In the genomic region with DNA sequence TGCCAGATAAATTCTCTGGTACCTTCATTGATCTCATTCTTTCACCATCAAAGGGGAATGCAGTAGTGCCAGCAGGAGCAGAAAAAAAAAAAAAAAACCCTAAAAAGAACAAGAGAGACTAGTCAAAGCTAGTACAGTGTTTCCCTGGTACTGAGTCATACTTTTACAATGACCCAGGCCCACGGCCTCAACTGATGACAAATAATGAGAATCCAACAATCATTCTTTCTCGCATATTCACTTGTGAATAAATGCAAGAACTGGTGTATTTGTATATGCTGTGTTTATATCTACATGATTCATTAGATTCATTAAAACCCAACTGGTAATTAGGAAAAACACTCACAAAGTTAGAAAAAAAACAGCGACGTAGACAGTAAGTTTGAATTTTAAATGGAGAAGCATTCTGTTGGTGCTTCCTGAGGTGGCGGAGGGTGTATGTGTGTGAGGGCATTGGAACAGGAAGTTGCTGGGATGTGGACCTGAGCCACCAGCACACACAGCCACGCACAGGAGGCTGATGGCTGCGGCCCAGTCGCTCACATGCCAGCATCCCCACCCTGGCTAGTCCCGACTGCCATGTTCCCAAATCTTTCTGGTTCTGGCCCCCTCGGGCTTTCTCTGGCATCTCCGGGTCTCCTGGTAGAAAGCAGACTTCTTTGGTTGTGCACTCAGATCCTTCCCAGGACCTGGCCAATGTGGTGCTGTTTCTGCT, we compare ENCODE assay signal across 9 cellular contexts.
DNase-seq lines count a peak whose midpoint lies in the region; ATAC-seq and TF ChIP-seq lines count a peak whose summit lies in the region.
"Had no signal": no experiment of that assay in that cellular context is flagged by ENCODE, and none has a peak within 500 bp of the region (broad histone marks: within the 10 kb centered on the region; RNA-seq: fewer than 3 reads in every experiment).

No MANE protein-coding gene starts in this region.

- ATAC-seq in left ventricle myocardium superior = peak; percentile 13
- ATAC-seq in right cardiac atrium = no peak
- ATAC-seq in HG03175 (IDR thresholded peaks at IDR 0.05; ENCODE audit: unreplicated experiment) = peak; percentile 58
- ATAC-seq in upper lobe of right lung = peak; percentile 66

- peaks cover 2% of the 10 kb centered on the region for H3K9me3 Mint-ChIP-seq in activated CD4-positive, alpha-beta T cell treated with anti-CD3 and anti-CD28 coated beads, Interleukin-2, amount 10 ng/mL, durations not matched to agents 7 days and 5 days

- DNase-seq in left ventricle myocardium superior = peak; percentile 41
- no peak for DNase-seq in right cardiac atrium
- DNase-seq in activated CD4-positive, alpha-beta T cell treated with anti-CD3 and anti-CD28 coated beads, Interleukin-2, amount 10 ng/mL, durations not matched to agents 7 days and 5 days = peak; percentile 41
- peak; percentile 70 for DNase-seq in islet precursor cell
- no peak for DNase-seq in upper lobe of right lung
- DNase-seq in NCI-H510A treated with DMSO at 0.1 percent for 48 hours (lab: John Stamatoyannopoulos, UW) = no peak
- no peak for DNase-seq in HuH-7.5 (ENCODE audit: low spot score)

- peaks cover 67% of the 10 kb centered on the region for H3K4me1 Mint-ChIP-seq in activated CD4-positive, alpha-beta T cell treated with anti-CD3 and anti-CD28 coated beads, Interleukin-2, amount 10 ng/mL, durations not matched to agents 7 days and 5 days

- H3K9me3 ChIP-seq in right cardiac atrium (ENCODE audit: control insufficient read depth, low read length) (no peaks in the 10 kb centered on the region), upper lobe of right lung (no peaks in the 10 kb centered on the region)

- intact Hi-C loops in left ventricle myocardium superior (cut with micrococcal nuclease) (no loop called here), right cardiac atrium (cut with DNase I) (loop anchor here in 1 of 4 donors (5.0 kb wide), 1 partner anchor 346 kb away; no protein-coding TSS in a partner anchor), upper lobe of right lung (cut with DNase I) (no loop called here)

- H3K27me3 ChIP-seq in right cardiac atrium (ENCODE audit: control insufficient read depth, insufficient read depth) = no peaks in the 10 kb centered on the region
- H3K27me3 ChIP-seq in upper lobe of right lung = no peaks in the 10 kb centered on the region
- H3K27me3 ChIP-seq: cardiac muscle cell had no signal

- peak overlapping the region; percentile 91 for H3K27ac Mint-ChIP-seq in activated CD4-positive, alpha-beta T cell treated with anti-CD3 and anti-CD28 coated beads, Interleukin-2, amount 10 ng/mL, durations not matched to agents 7 days and 5 days

- no peak for TF ChIP-seq CTCF in upper lobe of right lung (IDR thresholded peaks at IDR 0.05)

- no peak overlapping the region for H3K27ac ChIP-seq in right cardiac atrium (ENCODE audit: low read length)
- no peak overlapping the region for H3K27ac ChIP-seq in upper lobe of right lung

- no peaks in the 10 kb centered on the region for H3K36me3 ChIP-seq in upper lobe of right lung
- H3K36me3 ChIP-seq: cardiac muscle cell had no signal

- H3K36me3 Mint-ChIP-seq in activated CD4-positive, alpha-beta T cell treated with anti-CD3 and anti-CD28 coated beads, Interleukin-2, amount 10 ng/mL, durations not matched to agents 7 days and 5 days (ENCODE audit: low read depth) = peaks cover 2% of the 10 kb centered on the region

- CTCF ChIA-PET in activated CD4-positive, alpha-beta T cell treated with anti-CD3 and anti-CD28 coated beads, Interleukin-2, amount 10 ng/mL, durations not matched to agents 7 days and 5 days (lab: Charles Lee) = interaction anchor here (0.6 to 1.1 kb wide), 9 partner anchors 10 to 298 kb away, joined by 3 to 6 read pairs (median 4); no protein-coding TSS in a partner anchor

- H3K27me3 Mint-ChIP-seq in activated CD4-positive, alpha-beta T cell treated with anti-CD3 and anti-CD28 coated beads, Interleukin-2, amount 10 ng/mL, durations not matched to agents 7 days and 5 days = no peaks in the 10 kb centered on the region

- H3K4me3 Mint-ChIP-seq in activated CD4-positive, alpha-beta T cell treated with anti-CD3 and anti-CD28 coated beads, Interleukin-2, amount 10 ng/mL, durations not matched to agents 7 days and 5 days = peak overlapping the region; percentile 30

- H3K4me3 ChIP-seq in right cardiac atrium (ENCODE audit: low read length) = no peak overlapping the region
- H3K4me3 ChIP-seq in upper lobe of right lung = no peak overlapping the region
- H3K4me3 ChIP-seq: cardiac muscle cell had no signal

- WGBS in right cardiac atrium = 84% methylated on average over 11 of the region's 11 CpGs

- POLR2A ChIA-PET in activated CD4-positive, alpha-beta T cell treated with anti-CD3 and anti-CD28 coated beads, Interleukin-2, amount 10 ng/mL, durations not matched to agents 7 days and 5 days (lab: Charles Lee) = interaction anchor here (0.6 kb wide), 2 partner anchors 121 to 223 kb away, joined by 4 to 8 read pairs; partner anchors contain the start of gene IRF2BP2

- peaks cover 5% of the 10 kb centered on the region for H3K4me1 ChIP-seq in right cardiac atrium (ENCODE audit: control insufficient read depth, insufficient read depth, low read length)
- H3K4me1 ChIP-seq in upper lobe of right lung = peaks cover 32% of the 10 kb centered on the region

Comparison
In these comparisons a context has a peak if more than half of its experiments do, and no peak if none do; other contexts are left out.
1. ATAC-seq: peak in left ventricle myocardium superior (single experiment), HG03175 (single experiment) and upper lobe of right lung (single experiment); none in right cardiac atrium (0 of 2).
2. DNase-seq: peak in left ventricle myocardium superior (single experiment), activated CD4-positive, alpha-beta T cell treated with anti-CD3 and anti-CD28 coated beads, Interleukin-2, amount 10 ng/mL, durations not matched to agents 7 days and 5 days (single experiment) and islet precursor cell (single experiment); none in right cardiac atrium (0 of 3), upper lobe of right lung (single experiment), NCI-H510A treated with DMSO at 0.1 percent for 48 hours (single experiment) and HuH-7.5 (single experiment).